ENCODE assay signal across 8 cellular contexts in the genomic region with DNA sequence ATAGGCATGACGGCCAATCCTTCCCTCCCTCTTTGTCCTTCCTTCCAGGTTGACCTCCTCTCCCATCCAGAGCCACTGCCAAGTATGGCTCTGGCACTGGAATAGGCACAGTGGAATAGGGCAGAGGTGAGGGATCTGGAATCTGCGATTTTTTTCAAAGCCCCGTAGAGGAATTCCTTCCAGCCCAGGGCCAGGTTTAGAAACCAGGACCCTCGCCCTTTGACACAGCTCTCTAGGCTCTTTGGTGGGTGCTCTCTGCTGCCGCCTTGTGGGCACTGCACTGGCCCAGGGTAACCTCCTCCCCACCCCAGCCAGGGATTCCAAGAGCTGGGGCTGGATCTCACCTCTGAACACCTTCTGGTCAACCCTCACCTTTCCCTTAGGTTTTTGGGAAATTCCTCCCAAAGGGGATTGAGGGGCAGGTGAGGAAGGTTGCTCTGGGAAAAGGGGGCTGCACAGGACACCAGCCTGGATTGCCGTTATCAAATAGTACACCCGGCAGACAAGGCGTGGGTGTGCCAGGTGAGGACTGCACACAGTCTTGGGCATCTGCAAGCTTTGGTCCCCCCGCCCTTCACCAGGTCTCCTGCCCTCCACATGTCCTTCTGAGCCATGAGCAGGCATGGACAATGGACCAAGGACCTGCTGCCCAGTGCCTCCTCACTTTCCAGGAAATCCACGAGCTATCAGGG. TPM values are rescaled to one million over a fixed set of nuclear protein-coding genes. Genes with fewer than 3 reads are reported as not detected.
A peak's percentile ranks its signal among the peaks of the same experiment; 100 is the strongest.
DNase-seq lines count a peak whose midpoint lies in the region; ATAC-seq and TF ChIP-seq lines count a peak whose summit lies in the region.

No MANE protein-coding gene starts in this region.

- no peaks in the 10 kb centered on the region for H3K4me1 Mint-ChIP-seq in neural crest cell

- no peaks in the 10 kb centered on the region for H3K36me3 ChIP-seq in thoracic aorta

- H3K36me3 Mint-ChIP-seq in neural crest cell (ENCODE audit: low read depth): no peaks in the 10 kb centered on the region

- no peak overlapping the region for H3K4me3 Mint-ChIP-seq in neural crest cell

- H3K4me3 ChIP-seq in epithelial cell of proximal tubule (ENCODE audit: low read depth, low read length): no peak overlapping the region
- H3K4me3 ChIP-seq in thoracic aorta: no peak overlapping the region

- no peaks in the 10 kb centered on the region for H3K9me3 Mint-ChIP-seq in neural crest cell

- H3K27ac ChIP-seq in thoracic aorta: no peak overlapping the region

- no peaks in the 10 kb centered on the region for H3K4me1 ChIP-seq in thoracic aorta (ENCODE audit: control insufficient read depth in 1 of 2, low read depth in 2 of 2)

- H3K27ac Mint-ChIP-seq in neural crest cell (ENCODE audit: unreplicated experiment): no peak overlapping the region

- peaks cover 4% of the 10 kb centered on the region for H3K27me3 Mint-ChIP-seq in neural crest cell (ENCODE audit: low read depth)

- no peaks in the 10 kb centered on the region for H3K9me3 ChIP-seq in thoracic aorta

- H3K27me3 ChIP-seq in thoracic aorta (replicated peaks; ENCODE audit: insufficient read depth): no peaks in the 10 kb centered on the region

- no peak for ATAC-seq in thoracic aorta (ENCODE audit: insufficient number of reproducible peaks, low FRiP score, low read depth)
- no peak for ATAC-seq in GM21423 (IDR thresholded peaks at IDR 0.05; ENCODE audit: unreplicated experiment)

- TF ChIP-seq CTCF in epithelial cell of proximal tubule (conservative IDR thresholded peaks at IDR 0.05; ENCODE audit: low read depth, low read length): peak; percentile 98
- TF ChIP-seq CTCF in neural crest cell (conservative IDR thresholded peaks at IDR 0.05): peak; percentile 81
- peak; percentile 66 for TF ChIP-seq CTCF in thoracic aorta (IDR thresholded peaks at IDR 0.05)

- DNase-seq in NCI-H2196 (lab: John Stamatoyannopoulos, UW; ENCODE audit: unreplicated experiment) (peak; percentile 17), NCI-H2196 treated with DMSO at 0.1 percent for 48 hours (lab: John Stamatoyannopoulos, UW; ENCODE audit: unreplicated experiment) (no peak), NCI-H460 (ENCODE audit: extremely low read depth, low read depth) (peak; percentile 40), epithelial cell of proximal tubule (ENCODE audit: low read depth) (no peak), neural crest cell (ENCODE audit: low read depth, low spot score) (peak; percentile 75), thoracic aorta (ENCODE audit: low spot score) (no peak)
- peak; percentile 32 to 43 for DNase-seq in activated CD8-positive, alpha-beta memory T cell treated with anti-CD3 and anti-CD28 coated beads for 4 hours (ENCODE audit: low read depth in 2 of 2)

RNA-seq across cellular contexts. Expression of gene C10orf105, which starts 22.8 kb away (rescaled TPM):
- not detected in 2 replicates for total RNA-seq in NCI-H460 (2014; rRNA removed; shearing (Covaris generic))
- polyA plus RNA-seq in NCI-H460 (2014; cell fraction: nucleus; rRNA removed): not detected in 2 replicates
- total RNA-seq in epithelial cell of proximal tubule (not detected in 2 replicates), neural crest cell (0.12 and 0.20 TPM in 2 replicates), thoracic aorta (under 1 TPM in 1 of 2 donors, not detected in 1; 0.14 TPM)

Comparison
In these comparisons a context has a peak if more than half of its experiments do, and no peak if none do; other contexts are left out.
1. DNase-seq: peak in NCI-H2196 (single experiment), NCI-H460 (single experiment), activated CD8-positive, alpha-beta memory T cell treated with anti-CD3 and anti-CD28 coated beads for 4 hours (2 of 2) and neural crest cell (single experiment); none in NCI-H2196 treated with DMSO at 0.1 percent for 48 hours (single experiment), epithelial cell of proximal tubule (single experiment) and thoracic aorta (single experiment).
2. Peak in every context shown above with its lines, with median percentiles within 50 percentile points of each other: CTCF ChIP-seq.